In the genomic region with DNA sequence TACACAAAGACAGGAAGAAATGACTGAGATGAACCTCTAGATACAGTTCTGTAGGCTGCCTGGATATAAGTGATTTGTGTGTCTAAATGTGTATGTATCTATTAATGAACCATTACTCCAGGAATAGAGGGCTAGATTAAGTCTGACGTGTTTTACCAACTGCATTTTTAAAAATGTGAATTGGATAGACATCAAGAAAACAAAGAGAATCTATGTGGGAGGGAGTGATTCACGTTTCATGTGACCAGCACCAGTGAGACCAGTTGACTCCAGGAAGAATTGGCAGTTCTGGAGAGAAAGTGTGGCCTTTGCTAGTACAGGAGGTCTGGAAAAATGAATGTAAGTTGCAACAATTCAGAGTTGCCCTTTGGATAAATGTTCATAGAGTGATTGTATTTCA, we compare ENCODE assay signal across 1 cellular context.
TF ChIP-seq lines count a peak whose summit lies in the region.

No MANE protein-coding gene starts in this region.

TF ChIP-seq in IMR-90, 13 proteins besides CTCF, POLR2A, EP300 and RAD21 (continued from another document):
- TF ChIP-seq, protein P1, sequence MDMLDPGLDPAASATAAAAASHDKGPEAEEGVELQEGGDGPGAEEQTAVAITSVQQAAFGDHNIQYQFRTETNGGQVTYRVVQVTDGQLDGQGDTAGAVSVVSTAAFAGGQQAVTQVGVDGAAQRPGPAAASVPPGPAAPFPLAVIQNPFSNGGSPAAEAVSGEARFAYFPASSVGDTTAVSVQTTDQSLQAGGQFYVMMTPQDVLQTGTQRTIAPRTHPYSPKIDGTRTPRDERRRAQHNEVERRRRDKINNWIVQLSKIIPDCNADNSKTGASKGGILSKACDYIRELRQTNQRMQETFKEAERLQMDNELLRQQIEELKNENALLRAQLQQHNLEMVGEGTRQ (IDR thresholded peaks at IDR 0.05; ENCODE audit: low read depth, low read length): peak; percentile 58; the same call in 1 of the 2 replicates
TF ChIP-seq in IMR-90: peak in this region for 2.
